In the genomic region with DNA sequence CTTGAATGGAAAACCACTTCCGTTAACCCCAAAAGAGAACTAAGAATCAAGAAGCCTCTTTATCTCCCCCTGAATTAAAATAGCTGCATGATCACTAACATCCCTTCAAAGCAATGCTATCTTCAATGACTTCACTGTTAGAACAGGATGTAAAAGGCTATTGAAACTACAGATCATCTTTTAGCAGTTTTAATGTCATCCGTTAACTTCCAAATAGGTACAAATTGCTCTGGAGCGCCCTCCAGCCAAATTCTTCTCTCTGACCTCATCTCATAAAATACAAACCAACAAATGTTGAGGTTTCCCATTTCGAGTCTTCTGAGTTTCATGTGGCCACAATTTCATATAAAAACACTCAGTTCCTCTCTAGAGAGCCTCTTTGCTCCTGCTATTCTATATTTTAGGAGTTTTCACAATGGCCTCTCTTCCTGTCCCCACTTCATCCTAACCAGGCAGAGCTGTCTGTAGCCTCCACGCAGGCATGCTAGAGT, we compare ENCODE assay signal across 15 cellular contexts. TPM values are rescaled to one million over a fixed set of nuclear protein-coding genes. Genes with fewer than 3 reads are reported as not detected.
DNase-seq lines count a peak whose midpoint lies in the region; ATAC-seq and TF ChIP-seq lines count a peak whose summit lies in the region.
"Had no signal": no experiment of that assay in that cellular context is flagged by ENCODE, and none has a peak within 500 bp of the region (broad histone marks: within the 10 kb centered on the region; RNA-seq: fewer than 3 reads in every experiment).

No MANE protein-coding gene starts in this region.

- no peak overlapping the region for H3K4me3 Mint-ChIP-seq in activated CD4-positive, alpha-beta T cell treated with anti-CD3 and anti-CD28 coated beads for 36 hours
- H3K4me3 Mint-ChIP-seq in activated naive CD8-positive, alpha-beta T cell treated with anti-CD3 and anti-CD28 coated beads, Interleukin-2, amount 10 ng/mL, durations not matched to agents 7 days and 5 days = peak overlapping the region; percentile 20
- no peak overlapping the region for H3K4me3 Mint-ChIP-seq in progenitor cell of endocrine pancreas (ENCODE audit: low read depth)
- no peak overlapping the region for H3K4me3 Mint-ChIP-seq in activated CD4-positive, alpha-beta memory T cell treated with anti-CD3 and anti-CD28 coated beads, Interleukin-2, amount 10 ng/mL, durations not matched to agents 7 days and 5 days

- peaks cover 13% of the 10 kb centered on the region for H3K4me1 Mint-ChIP-seq in activated CD4-positive, alpha-beta T cell treated with anti-CD3 and anti-CD28 coated beads for 36 hours
- H3K4me1 Mint-ChIP-seq in activated naive CD8-positive, alpha-beta T cell treated with anti-CD3 and anti-CD28 coated beads, Interleukin-2, amount 10 ng/mL, durations not matched to agents 7 days and 5 days = peaks cover 13% of the 10 kb centered on the region
- H3K4me1 Mint-ChIP-seq in progenitor cell of endocrine pancreas (ENCODE audit: low read depth) = peaks cover 29% of the 10 kb centered on the region
- H3K4me1 Mint-ChIP-seq in activated CD4-positive, alpha-beta memory T cell treated with anti-CD3 and anti-CD28 coated beads, Interleukin-2, amount 10 ng/mL, durations not matched to agents 7 days and 5 days = peaks cover 10% of the 10 kb centered on the region

- POLR2A ChIA-PET in activated CD4-positive, alpha-beta T cell treated with anti-CD3 and anti-CD28 coated beads for 36 hours (lab: Charles Lee) = interaction anchor here (0.6 to 1.3 kb wide), 2 partner anchors 12 to 85 kb away, joined by 6 read pairs; no protein-coding TSS in a partner anchor
- POLR2A ChIA-PET in activated naive CD8-positive, alpha-beta T cell treated with anti-CD3 and anti-CD28 coated beads, Interleukin-2, amount 10 ng/mL, durations not matched to agents 7 days and 5 days (lab: Charles Lee) = no interaction called here
- POLR2A ChIA-PET in activated CD4-positive, alpha-beta memory T cell treated with anti-CD3 and anti-CD28 coated beads, Interleukin-2, amount 10 ng/mL, durations not matched to agents 7 days and 5 days (lab: Charles Lee) = no interaction called here

- no peak for TF ChIP-seq CTCF in progenitor cell of endocrine pancreas (IDR thresholded peaks at IDR 0.05; ENCODE audit: unreplicated experiment)

- intact Hi-C loops in activated CD4-positive, alpha-beta T cell treated with anti-CD3 and anti-CD28 coated beads for 36 hours (cut with DNase I, micrococcal nuclease) = no loop called here

- no peak overlapping the region for H3K27ac Mint-ChIP-seq in activated CD4-positive, alpha-beta T cell treated with anti-CD3 and anti-CD28 coated beads for 36 hours
- no peak overlapping the region for H3K27ac Mint-ChIP-seq in activated naive CD8-positive, alpha-beta T cell treated with anti-CD3 and anti-CD28 coated beads, Interleukin-2, amount 10 ng/mL, durations not matched to agents 7 days and 5 days
- H3K27ac Mint-ChIP-seq in progenitor cell of endocrine pancreas = peak overlapping the region; percentile 65
- H3K27ac Mint-ChIP-seq in activated CD4-positive, alpha-beta memory T cell treated with anti-CD3 and anti-CD28 coated beads, Interleukin-2, amount 10 ng/mL, durations not matched to agents 7 days and 5 days = no peak overlapping the region

- CTCF ChIA-PET in activated CD4-positive, alpha-beta T cell treated with anti-CD3 and anti-CD28 coated beads for 36 hours (lab: Charles Lee) = interaction anchor here (0.8 to 1.9 kb wide), 4 partner anchors 10 to 174 kb away, joined by 3 to 5 read pairs (median 4); no protein-coding TSS in a partner anchor
- CTCF ChIA-PET in activated CD4-positive, alpha-beta memory T cell treated with anti-CD3 and anti-CD28 coated beads, Interleukin-2, amount 10 ng/mL, durations not matched to agents 7 days and 5 days (lab: Charles Lee) = no interaction called here

- peaks cover 13% of the 10 kb centered on the region for H3K27me3 Mint-ChIP-seq in activated CD4-positive, alpha-beta T cell treated with anti-CD3 and anti-CD28 coated beads for 36 hours
- H3K27me3 Mint-ChIP-seq in activated naive CD8-positive, alpha-beta T cell treated with anti-CD3 and anti-CD28 coated beads, Interleukin-2, amount 10 ng/mL, durations not matched to agents 7 days and 5 days = peaks cover 16% of the 10 kb centered on the region
- H3K27me3 Mint-ChIP-seq in progenitor cell of endocrine pancreas = no peaks in the 10 kb centered on the region
- H3K27me3 Mint-ChIP-seq in activated CD4-positive, alpha-beta memory T cell treated with anti-CD3 and anti-CD28 coated beads, Interleukin-2, amount 10 ng/mL, durations not matched to agents 7 days and 5 days = peaks cover 13% of the 10 kb centered on the region

- peak; percentile 61 for ATAC-seq in activated CD4-positive, alpha-beta T cell treated with anti-CD3 and anti-CD28 coated beads for 36 hours
- ATAC-seq in HG02885 (IDR thresholded peaks at IDR 0.05; ENCODE audit: poor library complexity, unreplicated experiment) (peak; percentile 30), GM21786 (IDR thresholded peaks at IDR 0.05; ENCODE audit: unreplicated experiment) (no peak)
- peak; percentile 26 for ATAC-seq in activated naive CD8-positive, alpha-beta T cell treated with anti-CD3 and anti-CD28 coated beads, Interleukin-2, amount 10 ng/mL, durations not matched to agents 7 days and 5 days (ENCODE audit: low read depth)
- ATAC-seq: lower lobe of right lung had no signal

- H3K36me3 Mint-ChIP-seq in activated CD4-positive, alpha-beta T cell treated with anti-CD3 and anti-CD28 coated beads for 36 hours (ENCODE audit: low read depth) = no peaks in the 10 kb centered on the region
- H3K36me3 Mint-ChIP-seq in activated naive CD8-positive, alpha-beta T cell treated with anti-CD3 and anti-CD28 coated beads, Interleukin-2, amount 10 ng/mL, durations not matched to agents 7 days and 5 days = no peaks in the 10 kb centered on the region
- H3K36me3 Mint-ChIP-seq in progenitor cell of endocrine pancreas (ENCODE audit: insufficient read depth) = peaks cover 1% of the 10 kb centered on the region
- H3K36me3 Mint-ChIP-seq in activated CD4-positive, alpha-beta memory T cell treated with anti-CD3 and anti-CD28 coated beads, Interleukin-2, amount 10 ng/mL, durations not matched to agents 7 days and 5 days (ENCODE audit: low read depth) = no peaks in the 10 kb centered on the region

- DNase-seq in activated CD4-positive, alpha-beta T cell treated with anti-CD3 and anti-CD28 coated beads for 36 hours = peak; percentile 16
- no peak for DNase-seq in activated CD4-positive, alpha-beta T cell treated with anti-CD3 and anti-CD28 coated beads for 1 hour
- DNase-seq in activated naive CD8-positive, alpha-beta T cell treated with anti-CD3 and anti-CD28 coated beads, Interleukin-2, amount 10 ng/mL, durations not matched to agents 7 days and 5 days = no peak
- DNase-seq in progenitor cell of endocrine pancreas (ENCODE audit: low spot score, unreplicated experiment) (no peak), H4 (ENCODE audit: low spot score) (no peak)
- no peak for DNase-seq in activated CD4-positive, alpha-beta memory T cell treated with anti-CD3 and anti-CD28 coated beads, Interleukin-2, amount 10 ng/mL, durations not matched to agents 7 days and 5 days
- DNase-seq: activated CD4-positive, CD25-positive, alpha-beta regulatory T cell treated with anti-CD3 and anti-CD28 coated beads, Interleukin-2, amount 50 U/mL, for 72 hours; hypothalamus; KBM-7; lower lobe of right lung; NCI-H2029; occipital lobe; upper lobe of left lung had no signal

- no peaks in the 10 kb centered on the region for H3K9me3 Mint-ChIP-seq in activated CD4-positive, alpha-beta T cell treated with anti-CD3 and anti-CD28 coated beads for 36 hours (ENCODE audit: low read depth)
- no peaks in the 10 kb centered on the region for H3K9me3 Mint-ChIP-seq in activated naive CD8-positive, alpha-beta T cell treated with anti-CD3 and anti-CD28 coated beads, Interleukin-2, amount 10 ng/mL, durations not matched to agents 7 days and 5 days
- H3K9me3 Mint-ChIP-seq in progenitor cell of endocrine pancreas (ENCODE audit: low read depth) = no peaks in the 10 kb centered on the region
- H3K9me3 Mint-ChIP-seq in activated CD4-positive, alpha-beta memory T cell treated with anti-CD3 and anti-CD28 coated beads, Interleukin-2, amount 10 ng/mL, durations not matched to agents 7 days and 5 days = no peaks in the 10 kb centered on the region

RNA-seq across cellular contexts. Expression of gene B4GALT6, which starts 38.0 kb away (rescaled TPM):
- total RNA-seq in activated CD4-positive, alpha-beta T cell treated with anti-CD3 and anti-CD28 coated beads for 36 hours = 1 to 10 TPM; 4.0 to 6.5 TPM
- under 1 TPM; 0.48 to 0.58 TPM for total RNA-seq in activated naive CD8-positive, alpha-beta T cell treated with anti-CD3 and anti-CD28 coated beads, Interleukin-2, amount 10 ng/mL, durations not matched to agents 7 days and 5 days
- total RNA-seq in progenitor cell of endocrine pancreas = 32.2 and 33.1 TPM in 2 replicates
- total RNA-seq in activated CD4-positive, alpha-beta memory T cell treated with anti-CD3 and anti-CD28 coated beads, Interleukin-2, amount 10 ng/mL, durations not matched to agents 7 days and 5 days = 1 to 10 TPM in 1 of 2 experiments, under 1 TPM in 1; 0.91 to 1.2 TPM
- 6.7 and 9.6 TPM in 2 replicates for total RNA-seq in H4 (2014; rRNA removed; shearing (Covaris generic))

RNA-seq across cellular contexts. Expression of gene TTR, which starts 54.7 kb away (rescaled TPM):
- not detected for total RNA-seq in activated CD4-positive, alpha-beta T cell treated with anti-CD3 and anti-CD28 coated beads for 36 hours
- total RNA-seq in activated naive CD8-positive, alpha-beta T cell treated with anti-CD3 and anti-CD28 coated beads, Interleukin-2, amount 10 ng/mL, durations not matched to agents 7 days and 5 days = not detected
- total RNA-seq in progenitor cell of endocrine pancreas = 150 and 157 TPM in 2 replicates
- not detected for total RNA-seq in activated CD4-positive, alpha-beta memory T cell treated with anti-CD3 and anti-CD28 coated beads, Interleukin-2, amount 10 ng/mL, durations not matched to agents 7 days and 5 days
- total RNA-seq in H4 (2014; rRNA removed; shearing (Covaris generic)) = not detected in 2 replicates
- total RNA-seq: lower lobe of right lung had no signal

Comparison
In these comparisons a context has a peak if more than half of its experiments do, and no peak if none do; other contexts are left out.
1. RNA of gene TTR, which starts 54.7 kb away (total RNA-seq): 150 to 157 TPM in progenitor cell of endocrine pancreas; not detected in activated CD4-positive, alpha-beta T cell treated with anti-CD3 and anti-CD28 coated beads for 36 hours, not detected in activated naive CD8-positive, alpha-beta T cell treated with anti-CD3 and anti-CD28 coated beads, Interleukin-2, amount 10 ng/mL, durations not matched to agents 7 days and 5 days, not detected in activated CD4-positive, alpha-beta memory T cell treated with anti-CD3 and anti-CD28 coated beads, Interleukin-2, amount 10 ng/mL, durations not matched to agents 7 days and 5 days and not detected in H4; every median in the first group is over 100 times any median in the second.